ENCODE assay signal across 9 cellular contexts in genomic region chr2:9378433-9379371, GRCh38. TPM values are rescaled to one million over a fixed set of nuclear protein-coding genes. Genes with fewer than 3 reads are reported as not detected.
DNase-seq lines count a peak whose midpoint lies in the region; ATAC-seq, FAIRE-seq and TF ChIP-seq lines count a peak whose summit lies in the region.
"Had no signal": no experiment of that assay in that cellular context is flagged by ENCODE, and none has a peak within 500 bp of the region (broad histone marks: within the 10 kb centered on the region; RNA-seq: fewer than 3 reads in every experiment).

No MANE protein-coding gene starts in this region.

- H3K9ac ChIP-seq in HUES6 (ENCODE audit: low read length) (peak overlapping the region; percentile 32), mammary epithelial cell (ENCODE audit: insufficient read depth, low read length) (no peak overlapping the region)

- no peak overlapping the region for H3K27ac ChIP-seq in HUES6 (ENCODE audit: low read depth, low read length)
- no peak overlapping the region for H3K27ac ChIP-seq in mammary epithelial cell (ENCODE audit: insufficient read depth, low read depth, low read length)
- H3K27ac ChIP-seq in upper lobe of left lung = peak overlapping the region; percentile 23 to 76 (median 59)

- ATAC-seq in upper lobe of left lung (ENCODE audit: low FRiP score in 2 of 2) (peak; percentile 57 to 71), GM18519 (IDR thresholded peaks at IDR 0.05; ENCODE audit: low FRiP score, unreplicated experiment) (no peak)

- no peak for TF ChIP-seq EP300 in upper lobe of left lung (IDR thresholded peaks at IDR 0.05)

- H3K4me1 ChIP-seq in HUES6 (ENCODE audit: control insufficient read depth, insufficient read depth, low read length) (peaks cover 16% of the 10 kb centered on the region), mammary epithelial cell (ENCODE audit: insufficient read depth, low read length) (peaks cover 4% of the 10 kb centered on the region), upper lobe of left lung (peaks cover 0 to 8% (median 4%) of the 10 kb centered on the region in 4 donors)

- no peak overlapping the region for H2AFZ ChIP-seq in mammary epithelial cell (ENCODE audit: low read depth, low read length)

- no peaks in the 10 kb centered on the region for H3K9me3 ChIP-seq in HUES6 (ENCODE audit: control insufficient read depth, insufficient read depth, low read depth, low read length)
- no peaks in the 10 kb centered on the region for H3K9me3 ChIP-seq in mammary epithelial cell (replicated peaks; ENCODE audit: insufficient read depth, low read length)
- no peaks in the 10 kb centered on the region for H3K9me3 ChIP-seq in upper lobe of left lung

- TF ChIP-seq CTCF in mammary epithelial cell (conservative IDR thresholded peaks at IDR 0.05 in 1 of 2, IDR thresholded peaks at IDR 0.05 in 1 of 2; ENCODE audit: extremely low read depth in 1 of 2, insufficient read depth in 1 of 2, low read depth in 1 of 2, low read length in 2 of 2) = no peak
- TF ChIP-seq CTCF in upper lobe of left lung (IDR thresholded peaks at IDR 0.05) = no peak
- TF ChIP-seq CTCF in D721Med (IDR thresholded peaks at IDR 0.05; ENCODE audit: insufficient read depth, missing control alignments) = no peak

- H3K4me2 ChIP-seq in mammary epithelial cell (ENCODE audit: insufficient read depth, low read depth, low read length) = no peak overlapping the region

- in situ Hi-C loops in mammary epithelial cell (cut with MboI; ENCODE audit: low sequenced_read_pairs in 2 of 2) = no loop called here

- H3K4me3 ChIP-seq in HUES6 (ENCODE audit: low read depth, low read length) (no peak overlapping the region), mammary epithelial cell (replicated peaks in 1 of 3; ENCODE audit: insufficient read depth in 1 of 3, low read depth in 2 of 3, low read length in 3 of 3) (no peak overlapping the region), upper lobe of left lung (no peak overlapping the region)

- FAIRE-seq in D721Med (lab: Jason Lieb, UNC) = no peak

- CTCF ChIA-PET in mammary epithelial cell (lab: Charles Lee; ENCODE audit: low non-redundant PET) = no interaction called here

- dilution Hi-C loops in mammary epithelial cell (cut with HindIII; ENCODE audit: low sequenced_read_pairs) = no loop called here

- no peaks in the 10 kb centered on the region for H4K20me1 ChIP-seq in mammary epithelial cell (ENCODE audit: insufficient read depth, low read length)

- no peak for TF ChIP-seq POLR2A in upper lobe of left lung (IDR thresholded peaks at IDR 0.05)

- intact Hi-C loops in mammary epithelial cell (cut with micrococcal nuclease) = no loop called here

- H3K36me3 ChIP-seq in HUES6 (ENCODE audit: control insufficient read depth, insufficient read depth, low read length) (no peaks in the 10 kb centered on the region), mammary epithelial cell (ENCODE audit: insufficient read depth, low read length) (peaks cover 56% of the 10 kb centered on the region), upper lobe of left lung (peaks cover 0 to 66% (median 8%) of the 10 kb centered on the region in 4 donors)

- no TSS peak for BruUV-seq in mammary epithelial cell (replicated peaks; lab: Mats Ljungman, UMichigan)

- 85% methylated on average over 30 of the region's 30 CpGs for WGBS in mammary epithelial cell (ENCODE audit: low coverage, missing lambda C conversion rate)
- 80 to 81% methylated on average over 23 to 30 of the region's 30 CpGs for WGBS in upper lobe of left lung, 2 donors

- peaks cover 11% of the 10 kb centered on the region for H3K79me2 ChIP-seq in mammary epithelial cell (ENCODE audit: insufficient read depth, low read length)

- DNase-seq in mammary epithelial cell (peak; percentile 19), islet precursor cell (peak; percentile 85), upper lobe of left lung (peak; percentile 34 to 78), D721Med (ENCODE audit: insufficient read length, low spot score) (no peak), NCI-H1417 treated with DMSO at 0.1 percent for 48 hours (lab: John Stamatoyannopoulos, UW) (no peak)
- DNase-seq in activated CD4-positive, alpha-beta T cell treated with anti-CD3 and anti-CD28 coated beads, Interleukin-2, amount 50 U/mL, for 4 hours = no peak
- DNase-seq: NCI-H526 treated with DMSO at 0.1 percent for 48 hours had no signal

- no peaks in the 10 kb centered on the region for H3K27me3 ChIP-seq in HUES6 (ENCODE audit: control insufficient read depth, insufficient read depth, low read length)
- H3K27me3 ChIP-seq in mammary epithelial cell (ENCODE audit: insufficient read depth, low read length) = no peaks in the 10 kb centered on the region
- H3K27me3 ChIP-seq in upper lobe of left lung = no peaks in the 10 kb centered on the region

RNA-seq across cellular contexts. Expression of gene ITGB1BP1, which starts 44.6 kb away (rescaled TPM):
- 100 to 1,000 TPM in 1 of 2 donors, 10 to 100 TPM in 1; 20.3 to 155 TPM for total RNA-seq in mammary epithelial cell
- 58.1 TPM for polyA plus RNA-seq in mammary epithelial cell
- polyA minus RNA-seq in mammary epithelial cell = 37.6 TPM
- total RNA-seq in upper lobe of left lung = 10 to 100 TPM; 25.1 to 87.2 (median 39.1) TPM

RNA-seq across cellular contexts. Expression of gene CPSF3, which starts 44.8 kb away (rescaled TPM):
- total RNA-seq in mammary epithelial cell (10 to 100 TPM; 38.8 to 40.7 TPM), upper lobe of left lung (10 to 100 TPM; 11.3 to 41.0 (median 22.5) TPM)
- 31.9 TPM for polyA plus RNA-seq in mammary epithelial cell
- polyA minus RNA-seq in mammary epithelial cell = 51.6 TPM

Comparison
In these comparisons a context has a peak if more than half of its experiments do, and no peak if none do; other contexts are left out.
1. H3K27ac ChIP-seq: peak in upper lobe of left lung (4 of 4); none in HUES6 (single experiment) and mammary epithelial cell (single experiment).
2. DNase-seq: peak in mammary epithelial cell (single experiment), islet precursor cell (single experiment) and upper lobe of left lung (2 of 2); none in activated CD4-positive, alpha-beta T cell treated with anti-CD3 and anti-CD28 coated beads, Interleukin-2, amount 50 U/mL, for 4 hours (0 of 2), D721Med (single experiment) and NCI-H1417 treated with DMSO at 0.1 percent for 48 hours (single experiment).